In genomic region chr21:18522181-18522771, GRCh38 we compare ENCODE assay signal across 12 cellular contexts.
DNase-seq lines count a peak whose midpoint lies in the region; ATAC-seq and TF ChIP-seq lines count a peak whose summit lies in the region.
"Had no signal": no experiment of that assay in that cellular context is flagged by ENCODE, and none has a peak within 500 bp of the region (broad histone marks: within the 10 kb centered on the region; RNA-seq: fewer than 3 reads in every experiment).

No MANE protein-coding gene starts in this region.

- ATAC-seq in GM23338 (no peak), HG03139 (IDR thresholded peaks at IDR 0.05; ENCODE audit: unreplicated experiment) (no peak), GM21717 (IDR thresholded peaks at IDR 0.05; ENCODE audit: unreplicated experiment) (no peak)
- no peak for ATAC-seq in stimulated activated naive CD8-positive, alpha-beta T cell treated with anti-CD3 and anti-CD28 coated beads, Interleukin-15, Interleukin-2, amounts not matched to agents 100 U/mL and 50 U/mL, for 24 hours

- peak; percentile 19 for DNase-seq in GM23338 (ENCODE audit: low spot score)
- DNase-seq in NCI-H2227 treated with DMSO at 0.1 percent for 48 hours (lab: John Stamatoyannopoulos, UW): peak; percentile 25
- DNase-seq in astrocyte of the spinal cord (ENCODE audit: low read depth, low spot score): peak; percentile 54
- no peak for DNase-seq in nephron progenitor cell
- DNase-seq in NCI-H2196 (lab: John Stamatoyannopoulos, UW; ENCODE audit: unreplicated experiment): no peak
- DNase-seq in stimulated activated naive CD8-positive, alpha-beta T cell treated with anti-CD3 and anti-CD28 coated beads, Interleukin-15, Interleukin-2, amounts not matched to agents 100 U/mL and 50 U/mL, for 24 hours: no peak
- DNase-seq: MG63; stimulated activated CD4-positive, alpha-beta T cell treated with anti-CD3 and anti-CD28 coated beads, Interleukin-4, amount 100 ng/mL, for 24 hours had no signal

- no peaks in the 10 kb centered on the region for H4K20me1 ChIP-seq in GM23338 (replicated peaks; ENCODE audit: insufficient read depth)

- no peak overlapping the region for H2AFZ ChIP-seq in GM23338

- H3K4me2 ChIP-seq in GM23338: no peak overlapping the region

- no peaks in the 10 kb centered on the region for H3K9me3 Mint-ChIP-seq in GM23338
- no peaks in the 10 kb centered on the region for H3K9me3 Mint-ChIP-seq in nephron progenitor cell

- H3F3A ChIP-seq in GM23338 (replicated peaks; ENCODE audit: low read depth): no peaks in the 10 kb centered on the region

- no peaks in the 10 kb centered on the region for H3K27me3 ChIP-seq in GM23338 (ENCODE audit: insufficient read depth)
- H3K27me3 ChIP-seq: MG63 had no signal

- H3K27me3 Mint-ChIP-seq in GM23338 (ENCODE audit: insufficient read depth, low read depth, poor library complexity) (no peaks in the 10 kb centered on the region), nephron progenitor cell (ENCODE audit: low read depth, poor library complexity) (no peaks in the 10 kb centered on the region)
- H3K27me3 Mint-ChIP-seq: activated naive CD8-positive, alpha-beta T cell had no signal

- no peaks in the 10 kb centered on the region for H3K79me2 ChIP-seq in GM23338 (replicated peaks; ENCODE audit: insufficient read depth)

- H3K4me3 ChIP-seq in GM23338 (no peak overlapping the region), astrocyte of the spinal cord (ENCODE audit: low read depth, low read length) (no peak overlapping the region)
- H3K4me3 ChIP-seq: MG63 had no signal

- H3K36me3 Mint-ChIP-seq in GM23338 (ENCODE audit: low read depth): no peaks in the 10 kb centered on the region
- no peaks in the 10 kb centered on the region for H3K36me3 Mint-ChIP-seq in nephron progenitor cell (ENCODE audit: low read depth)
- H3K36me3 Mint-ChIP-seq: activated naive CD8-positive, alpha-beta T cell had no signal

- H3K4me1 Mint-ChIP-seq in GM23338 (no peaks in the 10 kb centered on the region), nephron progenitor cell (peaks cover 20% of the 10 kb centered on the region)

- H3K4me3 Mint-ChIP-seq in GM23338: no peak overlapping the region
- no peak overlapping the region for H3K4me3 Mint-ChIP-seq in nephron progenitor cell
- H3K4me3 Mint-ChIP-seq: activated naive CD8-positive, alpha-beta T cell had no signal

- in situ Hi-C loops in astrocyte of the spinal cord (cut with HindIII; ENCODE audit: low sequenced_read_pairs): no loop called here

- no peak overlapping the region for H3K27ac ChIP-seq in GM23338 (ENCODE audit: low read depth)
- H3K27ac ChIP-seq: RWPE1 had no signal

- H3K4me1 ChIP-seq in GM23338 (ENCODE audit: insufficient read depth): no peaks in the 10 kb centered on the region

- H3K27ac Mint-ChIP-seq in GM23338: no peak overlapping the region
- H3K27ac Mint-ChIP-seq in nephron progenitor cell: no peak overlapping the region
- H3K27ac Mint-ChIP-seq: activated naive CD8-positive, alpha-beta T cell had no signal

- no peaks in the 10 kb centered on the region for H3K36me3 ChIP-seq in GM23338 (ENCODE audit: insufficient read depth)
- H3K36me3 ChIP-seq: MG63 had no signal

- H3K9me2 ChIP-seq in GM23338 (ENCODE audit: insufficient read depth): no peaks in the 10 kb centered on the region

- TF ChIP-seq CTCF in GM23338 (conservative IDR thresholded peaks at IDR 0.05; ENCODE audit: low read depth in 2 of 2): peak; percentile 38 to 51; a peak in 3 of 4 replicates
- TF ChIP-seq CTCF in astrocyte of the spinal cord (IDR thresholded peaks at IDR 0.05; ENCODE audit: low read depth, low read length): peak; percentile 37
- TF ChIP-seq CTCF in nephron progenitor cell (IDR thresholded peaks at IDR 0.05): peak; percentile 28

TF ChIP-seq in GM23338, 12 proteins besides CTCF, POLR2A, EP300 and RAD21:
- no peak for TF ChIP-seq EZH2 (IDR thresholded peaks at IDR 0.05; ENCODE audit: low read depth, unreplicated experiment)
- no peak for TF ChIP-seq EZH2phosphoT487 (IDR thresholded peaks at IDR 0.05; ENCODE audit: unreplicated experiment)
- TF ChIP-seq CREB1 (CRISPR knock-in tag; IDR thresholded peaks at IDR 0.05; ENCODE audit: low read depth): no peak
- TF ChIP-seq ZNF331 (CRISPR knock-in tag; IDR thresholded peaks at IDR 0.05; ENCODE audit: low read depth): no peak
- TF ChIP-seq ETS1 (IDR thresholded peaks at IDR 0.05): no peak
- no peak for TF ChIP-seq REST (IDR thresholded peaks at IDR 0.05; ENCODE audit: unreplicated experiment)

Comparison
In these comparisons a context has a peak if more than half of its experiments do, and no peak if none do; other contexts are left out.
1. DNase-seq: peak in GM23338 (single experiment), NCI-H2227 treated with DMSO at 0.1 percent for 48 hours (single experiment) and astrocyte of the spinal cord (single experiment); none in nephron progenitor cell (single experiment), NCI-H2196 (single experiment) and stimulated activated naive CD8-positive, alpha-beta T cell treated with anti-CD3 and anti-CD28 coated beads, Interleukin-15, Interleukin-2, amounts not matched to agents 100 U/mL and 50 U/mL, for 24 hours (single experiment).
2. Peak in every context shown above with its lines, with median percentiles within 50 percentile points of each other: CTCF ChIP-seq.